ENCODE assay signal across 17 cellular contexts in the genomic region with DNA sequence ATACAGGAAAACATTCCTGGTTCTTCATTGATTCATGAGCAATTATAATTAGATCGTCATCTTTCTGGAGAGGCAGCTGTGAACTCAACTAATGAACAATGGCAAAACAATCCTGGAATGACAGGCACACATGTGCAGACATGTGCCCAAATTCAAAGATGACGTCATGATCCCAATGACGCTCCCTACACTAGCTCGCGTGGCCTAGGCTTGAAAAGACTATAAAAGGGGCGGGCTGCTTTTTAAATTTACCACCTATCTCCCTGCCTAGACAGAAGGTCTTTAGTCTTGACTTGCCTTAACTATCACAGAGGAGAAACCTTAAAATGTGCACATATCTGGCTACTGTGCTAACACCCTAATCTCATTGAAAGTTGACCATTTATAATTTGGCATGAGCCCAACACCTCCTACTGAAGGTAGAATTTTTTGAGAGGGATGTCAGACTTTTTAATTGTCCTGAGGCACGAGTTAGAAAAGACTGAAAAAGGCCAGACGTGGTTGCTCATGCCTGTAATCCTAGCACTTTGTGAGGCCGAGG.
DNase-seq lines count a peak whose midpoint lies in the region; ATAC-seq and TF ChIP-seq lines count a peak whose summit lies in the region.
"Had no signal": no experiment of that assay in that cellular context is flagged by ENCODE, and none has a peak within 500 bp of the region (broad histone marks: within the 10 kb centered on the region; RNA-seq: fewer than 3 reads in every experiment).

No MANE protein-coding gene starts in this region.

- H3K9me3 Mint-ChIP-seq in CD4-positive, CD25-positive, alpha-beta regulatory T cell: peaks cover 0 to 1% (median 0%) of the 10 kb centered on the region in 7 donors
- H3K9me3 Mint-ChIP-seq in brain (no peaks in the 10 kb centered on the region), mesothelial cell of epicardium (no peaks in the 10 kb centered on the region)
- H3K9me3 Mint-ChIP-seq: naive thymus-derived CD8-positive, alpha-beta T cell had no signal

- H3K36me3 Mint-ChIP-seq in CD4-positive, CD25-positive, alpha-beta regulatory T cell: peaks cover 29% of the 10 kb centered on the region
- H3K36me3 Mint-ChIP-seq in brain: peaks cover 22% of the 10 kb centered on the region
- peaks cover 11% of the 10 kb centered on the region for H3K36me3 Mint-ChIP-seq in mesothelial cell of epicardium

- peak overlapping the region in 2 of 3 donors; percentile 47 to 74 for H3K27ac Mint-ChIP-seq in CD4-positive, CD25-positive, alpha-beta regulatory T cell
- peak overlapping the region in 4 of 5 experiments; percentile 21 to 91 (median 26) for H3K27ac Mint-ChIP-seq in brain
- peak overlapping the region; percentile 50 for H3K27ac Mint-ChIP-seq in mesothelial cell of epicardium

- peaks cover 11 to 31% (median 26%) of the 10 kb centered on the region in 4 donors for H3K4me1 Mint-ChIP-seq in CD4-positive, CD25-positive, alpha-beta regulatory T cell
- peaks cover 46% of the 10 kb centered on the region for H3K4me1 Mint-ChIP-seq in brain
- peaks cover 28% of the 10 kb centered on the region for H3K4me1 Mint-ChIP-seq in mesothelial cell of epicardium

- peaks cover 29% of the 10 kb centered on the region for H3K4me1 ChIP-seq in CD4-positive, CD25-positive, alpha-beta regulatory T cell (ENCODE audit: control insufficient read depth, insufficient read depth, low read length, poor library complexity, severe bottlenecking)

- H3K4me3 Mint-ChIP-seq in CD4-positive, CD25-positive, alpha-beta regulatory T cell: no peak overlapping the region
- no peak overlapping the region for H3K4me3 Mint-ChIP-seq in brain
- H3K4me3 Mint-ChIP-seq in mesothelial cell of epicardium: no peak overlapping the region
- H3K4me3 Mint-ChIP-seq: naive thymus-derived CD8-positive, alpha-beta T cell had no signal

- no peaks in the 10 kb centered on the region for H3K27me3 ChIP-seq in CD4-positive, CD25-positive, alpha-beta regulatory T cell (ENCODE audit: control insufficient read depth, insufficient read depth, low read length)

- no peaks in the 10 kb centered on the region for H3K27me3 Mint-ChIP-seq in CD4-positive, CD25-positive, alpha-beta regulatory T cell
- H3K27me3 Mint-ChIP-seq in brain (no peaks in the 10 kb centered on the region), mesothelial cell of epicardium (ENCODE audit: low read depth) (no peaks in the 10 kb centered on the region)
- H3K27me3 Mint-ChIP-seq: naive thymus-derived CD8-positive, alpha-beta T cell had no signal

- H3K36me3 ChIP-seq in CD4-positive, CD25-positive, alpha-beta regulatory T cell (ENCODE audit: control insufficient read depth, insufficient read depth, low read length): peaks cover 35% of the 10 kb centered on the region

- H3K4me3 ChIP-seq in CD4-positive, CD25-positive, alpha-beta regulatory T cell (ENCODE audit: low read depth, low read length): no peak overlapping the region
- H3K4me3 ChIP-seq: skin epidermis had no signal

- H3K9me3 ChIP-seq in CD4-positive, CD25-positive, alpha-beta regulatory T cell (ENCODE audit: control insufficient read depth in 2 of 2, low read length in 2 of 2): no peaks in the 10 kb centered on the region

- TF ChIP-seq CTCF in brain (conservative IDR thresholded peaks at IDR 0.05) (no peak), mesothelial cell of epicardium (IDR thresholded peaks at IDR 0.05; ENCODE audit: unreplicated experiment) (no peak)

- ATAC-seq in CD4-positive, CD25-positive, alpha-beta regulatory T cell (ENCODE audit: low read depth in 2 of 2): no peak
- ATAC-seq in GM21367 (IDR thresholded peaks at IDR 0.05; ENCODE audit: unreplicated experiment) (no peak), HG02852 (IDR thresholded peaks at IDR 0.05; ENCODE audit: unreplicated experiment) (no peak)
- ATAC-seq: naive thymus-derived CD8-positive, alpha-beta T cell; SK-N-SH treated with all-trans-retinoic acid at 6 μM for 48 hours had no signal

- no peak overlapping the region for H3K27ac ChIP-seq in CD4-positive, CD25-positive, alpha-beta regulatory T cell (ENCODE audit: insufficient read depth, low read length, poor library complexity, severe bottlenecking)
- H3K27ac ChIP-seq: HL-60 had no signal

- DNase-seq in CD4-positive, CD25-positive, alpha-beta regulatory T cell: no peak
- peak; percentile 96 for DNase-seq in LHCN-M2 (ENCODE audit: low read depth)
- no peak for DNase-seq in mesothelial cell of epicardium (ENCODE audit: low spot score in 2 of 2, unreplicated experiment in 2 of 2)
- no peak for DNase-seq in NCI-H526 treated with DMSO at 0.1 percent for 48 hours (lab: John Stamatoyannopoulos, UW)
- DNase-seq in HK-2 (ENCODE audit: unreplicated experiment): no peak
- DNase-seq: activated CD4-positive, CD25-positive, alpha-beta regulatory T cell treated with anti-CD3 and anti-CD28 coated beads, Interleukin-2, amount 50 U/mL, for 72 hours; activated gamma-delta T cell treated with Interleukin-2 at 50 U/mL for 16 hours; cerebellar nuclear complex; kidney; naive thymus-derived CD8-positive, alpha-beta T cell; NCI-H774 had no signal
